2 cellular contexts compared by ENCODE assay signal in the genomic region with DNA sequence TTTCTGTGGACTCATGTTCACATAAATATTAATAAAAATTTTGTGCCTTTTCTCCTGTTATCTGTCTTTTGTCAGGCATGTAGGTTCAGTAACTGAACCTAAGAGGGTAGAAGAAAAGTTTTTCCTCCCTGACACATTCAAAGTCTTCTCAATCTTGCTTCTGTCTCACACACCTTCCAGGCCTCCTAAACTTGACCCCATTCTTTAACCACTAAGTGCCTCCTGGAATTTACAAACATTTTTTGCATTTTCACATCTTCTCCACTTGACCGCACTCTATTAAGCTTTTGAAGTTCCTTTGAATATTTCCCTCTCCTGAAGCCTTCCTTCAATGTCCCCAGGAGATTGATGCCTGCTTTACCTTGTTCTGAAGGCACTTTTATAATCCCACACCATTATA.
TF ChIP-seq lines count a peak whose summit lies in the region.

No MANE protein-coding gene starts in this region.

TF ChIP-seq in liver, 16 proteins besides CTCF, POLR2A, EP300 and RAD21 (continued from another document):
- TF ChIP-seq, protein P1, sequence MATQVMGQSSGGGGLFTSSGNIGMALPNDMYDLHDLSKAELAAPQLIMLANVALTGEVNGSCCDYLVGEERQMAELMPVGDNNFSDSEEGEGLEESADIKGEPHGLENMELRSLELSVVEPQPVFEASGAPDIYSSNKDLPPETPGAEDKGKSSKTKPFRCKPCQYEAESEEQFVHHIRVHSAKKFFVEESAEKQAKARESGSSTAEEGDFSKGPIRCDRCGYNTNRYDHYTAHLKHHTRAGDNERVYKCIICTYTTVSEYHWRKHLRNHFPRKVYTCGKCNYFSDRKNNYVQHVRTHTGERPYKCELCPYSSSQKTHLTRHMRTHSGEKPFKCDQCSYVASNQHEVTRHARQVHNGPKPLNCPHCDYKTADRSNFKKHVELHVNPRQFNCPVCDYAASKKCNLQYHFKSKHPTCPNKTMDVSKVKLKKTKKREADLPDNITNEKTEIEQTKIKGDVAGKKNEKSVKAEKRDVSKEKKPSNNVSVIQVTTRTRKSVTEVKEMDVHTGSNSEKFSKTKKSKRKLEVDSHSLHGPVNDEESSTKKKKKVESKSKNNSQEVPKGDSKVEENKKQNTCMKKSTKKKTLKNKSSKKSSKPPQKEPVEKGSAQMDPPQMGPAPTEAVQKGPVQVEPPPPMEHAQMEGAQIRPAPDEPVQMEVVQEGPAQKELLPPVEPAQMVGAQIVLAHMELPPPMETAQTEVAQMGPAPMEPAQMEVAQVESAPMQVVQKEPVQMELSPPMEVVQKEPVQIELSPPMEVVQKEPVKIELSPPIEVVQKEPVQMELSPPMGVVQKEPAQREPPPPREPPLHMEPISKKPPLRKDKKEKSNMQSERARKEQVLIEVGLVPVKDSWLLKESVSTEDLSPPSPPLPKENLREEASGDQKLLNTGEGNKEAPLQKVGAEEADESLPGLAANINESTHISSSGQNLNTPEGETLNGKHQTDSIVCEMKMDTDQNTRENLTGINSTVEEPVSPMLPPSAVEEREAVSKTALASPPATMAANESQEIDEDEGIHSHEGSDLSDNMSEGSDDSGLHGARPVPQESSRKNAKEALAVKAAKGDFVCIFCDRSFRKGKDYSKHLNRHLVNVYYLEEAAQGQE (IDR thresholded peaks at IDR 0.05) = no peak
- TF ChIP-seq JUND (IDR thresholded peaks at IDR 0.05) (no peak), EGR1 (IDR thresholded peaks at IDR 0.05; ENCODE audit: low read depth in 2 of 2) (no peak), TAF1 (conservative IDR thresholded peaks at IDR 0.05) (no peak), NR2F2 (IDR thresholded peaks at IDR 0.05) (no peak), FOXA2 (IDR thresholded peaks at IDR 0.05) (no peak), HNF4A (conservative IDR thresholded peaks at IDR 0.05) (no peak), RXRA (IDR thresholded peaks at IDR 0.05) (no peak), SP1 (IDR thresholded peaks at IDR 0.05) (no peak), YY1 (IDR thresholded peaks at IDR 0.05) (no peak)
- TF ChIP-seq, protein P2, sequence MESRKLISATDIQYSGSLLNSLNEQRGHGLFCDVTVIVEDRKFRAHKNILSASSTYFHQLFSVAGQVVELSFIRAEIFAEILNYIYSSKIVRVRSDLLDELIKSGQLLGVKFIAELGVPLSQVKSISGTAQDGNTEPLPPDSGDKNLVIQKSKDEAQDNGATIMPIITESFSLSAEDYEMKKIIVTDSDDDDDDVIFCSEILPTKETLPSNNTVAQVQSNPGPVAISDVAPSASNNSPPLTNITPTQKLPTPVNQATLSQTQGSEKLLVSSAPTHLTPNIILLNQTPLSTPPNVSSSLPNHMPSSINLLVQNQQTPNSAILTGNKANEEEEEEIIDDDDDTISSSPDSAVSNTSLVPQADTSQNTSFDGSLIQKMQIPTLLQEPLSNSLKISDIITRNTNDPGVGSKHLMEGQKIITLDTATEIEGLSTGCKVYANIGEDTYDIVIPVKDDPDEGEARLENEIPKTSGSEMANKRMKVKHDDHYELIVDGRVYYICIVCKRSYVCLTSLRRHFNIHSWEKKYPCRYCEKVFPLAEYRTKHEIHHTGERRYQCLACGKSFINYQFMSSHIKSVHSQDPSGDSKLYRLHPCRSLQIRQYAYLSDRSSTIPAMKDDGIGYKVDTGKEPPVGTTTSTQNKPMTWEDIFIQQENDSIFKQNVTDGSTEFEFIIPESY (IDR thresholded peaks at IDR 0.05) = no peak
- TF ChIP-seq, protein P3, sequence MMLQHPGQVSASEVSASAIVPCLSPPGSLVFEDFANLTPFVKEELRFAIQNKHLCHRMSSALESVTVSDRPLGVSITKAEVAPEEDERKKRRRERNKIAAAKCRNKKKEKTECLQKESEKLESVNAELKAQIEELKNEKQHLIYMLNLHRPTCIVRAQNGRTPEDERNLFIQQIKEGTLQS (IDR thresholded peaks at IDR 0.05) = no peak
- TF ChIP-seq, protein P4, sequence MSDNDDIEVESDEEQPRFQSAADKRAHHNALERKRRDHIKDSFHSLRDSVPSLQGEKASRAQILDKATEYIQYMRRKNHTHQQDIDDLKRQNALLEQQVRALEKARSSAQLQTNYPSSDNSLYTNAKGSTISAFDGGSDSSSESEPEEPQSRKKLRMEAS (IDR thresholded peaks at IDR 0.05) = no peak

TF ChIP-seq in HepG2, 621 proteins besides CTCF, POLR2A, EP300 and RAD21 (continued from another document):
- TF ChIP-seq, protein P5, sequence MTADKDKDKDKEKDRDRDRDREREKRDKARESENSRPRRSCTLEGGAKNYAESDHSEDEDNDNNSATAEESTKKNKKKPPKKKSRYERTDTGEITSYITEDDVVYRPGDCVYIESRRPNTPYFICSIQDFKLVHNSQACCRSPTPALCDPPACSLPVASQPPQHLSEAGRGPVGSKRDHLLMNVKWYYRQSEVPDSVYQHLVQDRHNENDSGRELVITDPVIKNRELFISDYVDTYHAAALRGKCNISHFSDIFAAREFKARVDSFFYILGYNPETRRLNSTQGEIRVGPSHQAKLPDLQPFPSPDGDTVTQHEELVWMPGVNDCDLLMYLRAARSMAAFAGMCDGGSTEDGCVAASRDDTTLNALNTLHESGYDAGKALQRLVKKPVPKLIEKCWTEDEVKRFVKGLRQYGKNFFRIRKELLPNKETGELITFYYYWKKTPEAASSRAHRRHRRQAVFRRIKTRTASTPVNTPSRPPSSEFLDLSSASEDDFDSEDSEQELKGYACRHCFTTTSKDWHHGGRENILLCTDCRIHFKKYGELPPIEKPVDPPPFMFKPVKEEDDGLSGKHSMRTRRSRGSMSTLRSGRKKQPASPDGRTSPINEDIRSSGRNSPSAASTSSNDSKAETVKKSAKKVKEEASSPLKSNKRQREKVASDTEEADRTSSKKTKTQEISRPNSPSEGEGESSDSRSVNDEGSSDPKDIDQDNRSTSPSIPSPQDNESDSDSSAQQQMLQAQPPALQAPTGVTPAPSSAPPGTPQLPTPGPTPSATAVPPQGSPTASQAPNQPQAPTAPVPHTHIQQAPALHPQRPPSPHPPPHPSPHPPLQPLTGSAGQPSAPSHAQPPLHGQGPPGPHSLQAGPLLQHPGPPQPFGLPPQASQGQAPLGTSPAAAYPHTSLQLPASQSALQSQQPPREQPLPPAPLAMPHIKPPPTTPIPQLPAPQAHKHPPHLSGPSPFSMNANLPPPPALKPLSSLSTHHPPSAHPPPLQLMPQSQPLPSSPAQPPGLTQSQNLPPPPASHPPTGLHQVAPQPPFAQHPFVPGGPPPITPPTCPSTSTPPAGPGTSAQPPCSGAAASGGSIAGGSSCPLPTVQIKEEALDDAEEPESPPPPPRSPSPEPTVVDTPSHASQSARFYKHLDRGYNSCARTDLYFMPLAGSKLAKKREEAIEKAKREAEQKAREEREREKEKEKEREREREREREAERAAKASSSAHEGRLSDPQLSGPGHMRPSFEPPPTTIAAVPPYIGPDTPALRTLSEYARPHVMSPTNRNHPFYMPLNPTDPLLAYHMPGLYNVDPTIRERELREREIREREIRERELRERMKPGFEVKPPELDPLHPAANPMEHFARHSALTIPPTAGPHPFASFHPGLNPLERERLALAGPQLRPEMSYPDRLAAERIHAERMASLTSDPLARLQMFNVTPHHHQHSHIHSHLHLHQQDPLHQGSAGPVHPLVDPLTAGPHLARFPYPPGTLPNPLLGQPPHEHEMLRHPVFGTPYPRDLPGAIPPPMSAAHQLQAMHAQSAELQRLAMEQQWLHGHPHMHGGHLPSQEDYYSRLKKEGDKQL (CRISPR knock-in tag; IDR thresholded peaks at IDR 0.05; ENCODE audit: low read depth) = no peak
- TF ChIP-seq PITX1 (CRISPR knock-in tag; IDR thresholded peaks at IDR 0.05) = no peak
- TF ChIP-seq, protein P6, sequence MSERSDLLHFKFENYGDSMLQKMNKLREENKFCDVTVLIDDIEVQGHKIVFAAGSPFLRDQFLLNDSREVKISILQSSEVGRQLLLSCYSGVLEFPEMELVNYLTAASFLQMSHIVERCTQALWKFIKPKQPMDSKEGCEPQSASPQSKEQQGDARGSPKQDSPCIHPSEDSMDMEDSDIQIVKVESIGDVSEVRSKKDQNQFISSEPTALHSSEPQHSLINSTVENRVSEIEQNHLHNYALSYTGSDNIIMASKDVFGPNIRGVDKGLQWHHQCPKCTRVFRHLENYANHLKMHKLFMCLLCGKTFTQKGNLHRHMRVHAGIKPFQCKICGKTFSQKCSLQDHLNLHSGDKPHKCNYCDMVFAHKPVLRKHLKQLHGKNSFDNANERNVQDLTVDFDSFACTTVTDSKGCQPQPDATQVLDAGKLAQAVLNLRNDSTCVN (CRISPR knock-in tag; IDR thresholded peaks at IDR 0.05; ENCODE audit: borderline replicate concordance) = no peak
- TF ChIP-seq JUNB (CRISPR knock-in tag; IDR thresholded peaks at IDR 0.05; ENCODE audit: borderline replicate concordance) = no peak
- TF ChIP-seq RFX3 (CRISPR knock-in tag; IDR thresholded peaks at IDR 0.05) = no peak
